ENCODE assay signal across 1 cellular context in genomic region chr4:152351080-152351479, GRCh38.
TF ChIP-seq lines count a peak whose summit lies in the region.

No MANE protein-coding gene starts in this region.

TF ChIP-seq in HEK293, 187 proteins besides CTCF, POLR2A, EP300 and RAD21:
- TF ChIP-seq PRDM2 (tag by site-specific recombination; IDR thresholded peaks at IDR 0.05; ENCODE audit: borderline replicate concordance) (no peak), ZNF529 (tag by site-specific recombination; IDR thresholded peaks at IDR 0.05; ENCODE audit: insufficient replicate concordance) (no peak), ZNF26 (tag by site-specific recombination; IDR thresholded peaks at IDR 0.05) (no peak), ZNF624 (tag by site-specific recombination; IDR thresholded peaks at IDR 0.05) (no peak), ZNF266 (tag by site-specific recombination; IDR thresholded peaks at IDR 0.05; ENCODE audit: low read depth) (no peak), ZNF324 (tag by site-specific recombination; IDR thresholded peaks at IDR 0.05) (no peak), YY2 (tag by site-specific recombination; IDR thresholded peaks at IDR 0.05) (no peak), HIC1 (tag by site-specific recombination; IDR thresholded peaks at IDR 0.05) (no peak), ZNF280C (tag by site-specific recombination; IDR thresholded peaks at IDR 0.05) (no peak), ZNF837 (tag by site-specific recombination; IDR thresholded peaks at IDR 0.05) (no peak), ZNF202 (tag by site-specific recombination; IDR thresholded peaks at IDR 0.05; ENCODE audit: borderline replicate concordance) (no peak), ZSCAN4 (tag by site-specific recombination; IDR thresholded peaks at IDR 0.05) (no peak), GLI4 (tag by site-specific recombination; IDR thresholded peaks at IDR 0.05) (no peak), ZNF777 (tag by site-specific recombination; IDR thresholded peaks at IDR 0.05; ENCODE audit: borderline replicate concordance) (no peak)
